8 cellular contexts compared by ENCODE assay signal in genomic region chr1:110155878-110156522, GRCh38. TPM values are rescaled to one million over a fixed set of nuclear protein-coding genes. Genes with fewer than 3 reads are reported as not detected.
DNase-seq lines count a peak whose midpoint lies in the region; ATAC-seq and TF ChIP-seq lines count a peak whose summit lies in the region.

No MANE protein-coding gene starts in this region.

- no peaks in the 10 kb centered on the region for H3K79me2 ChIP-seq in OCI-LY7 (ENCODE audit: insufficient read depth, low read depth, low read length)

- TF ChIP-seq CTCF in OCI-LY7 (conservative IDR thresholded peaks at IDR 0.05; ENCODE audit: low read length), result no peak

- BruUV-seq in OCI-LY7 (replicated peaks; lab: Mats Ljungman, UMichigan), result no TSS peak

- no peak overlapping the region for H3K27ac Mint-ChIP-seq in activated naive CD4-positive, alpha-beta T cell treated with anti-CD3 and anti-CD28 coated beads for 36 hours

- no peak overlapping the region for H3K4me2 ChIP-seq in OCI-LY7 (ENCODE audit: low read length)

- no peaks in the 10 kb centered on the region for H3K9me2 ChIP-seq in OCI-LY7 (ENCODE audit: insufficient read depth, low read length)

- H3K4me3 Mint-ChIP-seq in activated naive CD4-positive, alpha-beta T cell treated with anti-CD3 and anti-CD28 coated beads for 36 hours, result no peak overlapping the region

- DNase-seq in GM04504 (ENCODE audit: low read depth), result peak; percentile 27
- peak; percentile 19 for DNase-seq in OCI-LY7 (ENCODE audit: low spot score)
- DNase-seq in activated naive CD4-positive, alpha-beta T cell treated with anti-CD3 and anti-CD28 coated beads for 36 hours, result peak; percentile 71
- DNase-seq in iPS DF 4.7 (ENCODE audit: extremely low read depth, low spot score), result peak; percentile 28
- peak; percentile 18 for DNase-seq in stimulated activated CD8-positive, alpha-beta memory T cell treated with anti-CD3 and anti-CD28 coated beads, Interleukin-15, amount 100 ng/mL, for 24 hours (ENCODE audit: low read depth)
- no peak for DNase-seq in nucleus accumbens (lab: John Stamatoyannopoulos, UW)

- POLR2A ChIA-PET in OCI-LY7 (lab: Charles Lee), result no interaction called here

- peaks cover 53% of the 10 kb centered on the region for H3K27me3 Mint-ChIP-seq in activated naive CD4-positive, alpha-beta T cell treated with anti-CD3 and anti-CD28 coated beads for 36 hours (ENCODE audit: low read depth)

- H3K4me1 Mint-ChIP-seq in activated naive CD4-positive, alpha-beta T cell treated with anti-CD3 and anti-CD28 coated beads for 36 hours (ENCODE audit: low read depth), result no peaks in the 10 kb centered on the region

- H3K4me1 ChIP-seq in OCI-LY7 (ENCODE audit: insufficient read depth, low read length, poor library complexity, severe bottlenecking), result no peaks in the 10 kb centered on the region

- no peaks in the 10 kb centered on the region for H3K9me3 ChIP-seq in OCI-LY7 (ENCODE audit: low read length)

- no peak overlapping the region for H3K4me3 ChIP-seq in OCI-LY7 (ENCODE audit: low read depth, low read length, poor library complexity, severe bottlenecking)

- no peaks in the 10 kb centered on the region for H3K9me3 Mint-ChIP-seq in activated naive CD4-positive, alpha-beta T cell treated with anti-CD3 and anti-CD28 coated beads for 36 hours

- H3K36me3 ChIP-seq in OCI-LY7 (ENCODE audit: insufficient read depth, low read length), result no peaks in the 10 kb centered on the region

- CTCF ChIA-PET in OCI-LY7 (lab: Charles Lee; ENCODE audit: unreplicated experiment), result no interaction called here
- CTCF ChIA-PET in activated naive CD4-positive, alpha-beta T cell treated with anti-CD3 and anti-CD28 coated beads for 36 hours (lab: Charles Lee), result interaction anchor here (0.6 to 1.5 kb wide), 3 partner anchors 56 to 157 kb away, joined by 3 to 4 read pairs (median 3); no protein-coding TSS in a partner anchor

- H4K20me1 ChIP-seq in OCI-LY7 (ENCODE audit: insufficient read depth, low read length), result no peaks in the 10 kb centered on the region

- intact Hi-C loops in OCI-LY7 (cut with micrococcal nuclease; ENCODE audit: unreplicated experiment), result no loop called here
- intact Hi-C loops in activated naive CD4-positive, alpha-beta T cell treated with anti-CD3 and anti-CD28 coated beads for 36 hours (cut with micrococcal nuclease), result loop anchor here (2.0 kb wide), 1 partner anchor 591 kb away; no protein-coding TSS in a partner anchor

- no peak overlapping the region for H3K27ac ChIP-seq in OCI-LY7 (ENCODE audit: low read depth, low read length, poor library complexity, severe bottlenecking)

- no peak overlapping the region for H2AFZ ChIP-seq in OCI-LY7 (ENCODE audit: low read length)

- no peak for ATAC-seq in HG02852 (IDR thresholded peaks at IDR 0.05; ENCODE audit: unreplicated experiment)
- no peak for ATAC-seq in HG02981 (IDR thresholded peaks at IDR 0.05; ENCODE audit: unreplicated experiment)

- peaks cover 1% of the 10 kb centered on the region for H3K36me3 Mint-ChIP-seq in activated naive CD4-positive, alpha-beta T cell treated with anti-CD3 and anti-CD28 coated beads for 36 hours (ENCODE audit: low read depth)

RNA-seq across cellular contexts. Expression of gene SLC6A17, which starts 5.7 kb away (rescaled TPM):
- not detected in 2 replicates for total RNA-seq in OCI-LY7 (2014; rRNA removed; shearing (Covaris generic))
- total RNA-seq in OCI-LY7 (2022), result not detected in 2 replicates
- under 1 TPM in 1 of 2 experiments, not detected in 1; 0.12 TPM for total RNA-seq in activated naive CD4-positive, alpha-beta T cell treated with anti-CD3 and anti-CD28 coated beads for 36 hours

RNA-seq across cellular contexts. Expression of gene UBL4B, which starts 43.8 kb away (rescaled TPM):
- total RNA-seq in OCI-LY7 (2014; rRNA removed; shearing (Covaris generic)), result 0.41 TPM in 1 of 2 replicates, not detected in the other
- not detected in 2 replicates for total RNA-seq in OCI-LY7 (2022)
- total RNA-seq in activated naive CD4-positive, alpha-beta T cell treated with anti-CD3 and anti-CD28 coated beads for 36 hours, result not detected

RNA-seq across cellular contexts. Expression of gene KCNC4, which starts 54.1 kb away (rescaled TPM):
- 3.9 and 5.6 TPM in 2 replicates for total RNA-seq in OCI-LY7 (2014; rRNA removed; shearing (Covaris generic))
- total RNA-seq in OCI-LY7 (2022), result 17.8 and 18.5 TPM in 2 replicates
- 1 to 10 TPM; 9.7 TPM for total RNA-seq in activated naive CD4-positive, alpha-beta T cell treated with anti-CD3 and anti-CD28 coated beads for 36 hours

Comparison
In these comparisons a context has a peak if more than half of its experiments do, and no peak if none do; other contexts are left out.
1. DNase-seq: peak in GM04504 (single experiment), OCI-LY7 (single experiment), activated naive CD4-positive, alpha-beta T cell treated with anti-CD3 and anti-CD28 coated beads for 36 hours (single experiment), iPS DF 4.7 (single experiment) and stimulated activated CD8-positive, alpha-beta memory T cell treated with anti-CD3 and anti-CD28 coated beads, Interleukin-15, amount 100 ng/mL, for 24 hours (single experiment); none in nucleus accumbens (0 of 56).